7 cellular contexts compared by ENCODE assay signal in the genomic region with DNA sequence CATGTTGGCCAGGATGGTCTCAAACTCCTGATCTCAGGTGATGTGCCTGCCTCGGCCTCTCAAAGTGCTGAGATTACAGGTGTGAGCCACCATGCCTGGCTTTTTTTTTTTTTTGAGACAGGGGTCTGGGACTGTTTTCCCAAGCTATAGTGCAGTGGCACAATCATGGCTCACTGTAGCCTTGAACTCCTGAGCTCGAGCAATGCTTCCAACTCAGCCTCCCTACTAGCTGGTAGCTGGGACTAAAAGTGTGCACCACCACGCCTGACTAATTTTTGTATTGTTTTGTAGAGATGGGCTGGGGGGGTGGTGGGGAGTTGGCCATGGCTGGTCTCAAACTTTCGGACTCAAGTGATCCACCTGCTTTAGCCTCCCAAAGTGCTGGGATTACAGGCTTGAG.
"Had no signal": no experiment of that assay in that cellular context is flagged by ENCODE, and none has a peak within 500 bp of the region (broad histone marks: within the 10 kb centered on the region; RNA-seq: fewer than 3 reads in every experiment).

No MANE protein-coding gene starts in this region.

- H3K27ac ChIP-seq: HL-60, KMS-11 had no signal

- H3K4me2 ChIP-seq: KMS-11 had no signal

- DNase-seq: IMR-90, KBM-7, KG1 had no signal

- FAIRE-seq: HTR-8/SVneo, K562 had no signal

- H3K9ac ChIP-seq: KMS-11 had no signal

- ATAC-seq: K562 had no signal

- H3K4me3 ChIP-seq: K562 had no signal
